Comparison of ENCODE assay signal across 13 cellular contexts in the genomic region with DNA sequence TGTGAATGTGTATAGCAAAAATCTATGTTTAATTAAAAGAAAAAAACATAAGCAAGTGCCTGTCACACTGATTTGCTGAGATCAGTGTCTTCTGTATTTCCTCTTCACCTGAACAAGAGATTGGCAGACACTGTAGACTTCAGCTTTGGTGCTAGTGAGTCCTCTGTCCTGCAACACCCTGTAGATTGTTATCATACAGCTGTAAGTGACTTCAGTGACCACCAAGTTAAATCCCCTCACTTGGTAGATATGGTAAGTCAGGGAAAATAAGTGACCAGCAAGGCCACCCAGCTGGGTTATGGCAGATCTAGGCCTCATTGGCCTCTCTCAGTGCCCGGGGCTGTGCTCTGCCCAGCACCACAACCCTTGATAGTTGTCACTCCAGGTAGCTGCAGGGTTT.
DNase-seq lines count a peak whose midpoint lies in the region; ATAC-seq and TF ChIP-seq lines count a peak whose summit lies in the region.
"Had no signal": no experiment of that assay in that cellular context is flagged by ENCODE, and none has a peak within 500 bp of the region (broad histone marks: within the 10 kb centered on the region; RNA-seq: fewer than 3 reads in every experiment).

No MANE protein-coding gene starts in this region.

- TF ChIP-seq POLR2A in gastroesophageal sphincter (IDR thresholded peaks at IDR 0.05) = no peak

- DNase-seq in GM23338 (ENCODE audit: low spot score) (no peak), activated B cell treated with CpG ODN at 0.5 μM for 24 hours (no peak), pons (ENCODE audit: low spot score) (no peak), AML-193 (lab: John Stamatoyannopoulos, UW) (no peak)
- no peak for DNase-seq in stimulated activated effector memory CD8-positive, alpha-beta T cell treated with anti-CD3 and anti-CD28 coated beads, Interleukin-12 subunit alpha, Interleukin-12 subunit beta, amount 100 ng/mL, for 72 hours (ENCODE audit: low spot score in 2 of 2)
- DNase-seq: H7; NCI-H1436 treated with DMSO at 0.1 percent for 48 hours; NK-92 treated with Interleukin-12 subunit alpha and Interleukin-12 subunit beta, amount 100 ng/mL, for 24 hours; stimulated activated CD4-positive, alpha-beta T cell treated with anti-CD3 and anti-CD28 coated beads, Interleukin-15, amount 100 ng/mL, for 24 hours had no signal

- ATAC-seq in GM23338 = peak; percentile 40; the same call in 2 of the 3 replicates
- no peak for ATAC-seq in activated B cell treated with CpG ODN at 0.5 μM for 24 hours (ENCODE audit: low read depth)
- no peak for ATAC-seq in gastroesophageal sphincter
- no peak for ATAC-seq in stimulated activated effector memory CD8-positive, alpha-beta T cell treated with anti-CD3 and anti-CD28 coated beads, Interleukin-12 subunit alpha, Interleukin-12 subunit beta, amount 100 ng/mL, for 72 hours
- ATAC-seq in HG02588 (IDR thresholded peaks at IDR 0.05; ENCODE audit: unreplicated experiment) = no peak
- ATAC-seq in HG02938 (IDR thresholded peaks at IDR 0.05; ENCODE audit: unreplicated experiment) = no peak

- H3K4me3 ChIP-seq in GM23338 (no peak overlapping the region), gastroesophageal sphincter (no peak overlapping the region)

- no peaks in the 10 kb centered on the region for H3K9me3 ChIP-seq in gastroesophageal sphincter

- POLR2A ChIA-PET in activated B cell treated with CpG ODN at 0.5 μM for 24 hours (lab: Charles Lee) = interaction anchor here (0.7 to 3.1 kb wide), 4 partner anchors 9 to 45 kb away, joined by 3 to 15 read pairs (median 6); no protein-coding TSS in a partner anchor

- peaks cover 100% of the 10 kb centered on the region for H3K79me2 ChIP-seq in GM23338 (replicated peaks; ENCODE audit: insufficient read depth)

- intact Hi-C loops in activated B cell treated with CpG ODN at 0.5 μM for 24 hours (cut with micrococcal nuclease) = loop anchor here (1.0 to 2.0 kb wide), 3 partner anchors 7 to 81 kb away; no protein-coding TSS in a partner anchor

- H3K27ac ChIP-seq in GM23338 (ENCODE audit: low read depth) = no peak overlapping the region
- H3K27ac ChIP-seq in gastroesophageal sphincter = peak overlapping the region in 3 of 4 donors; percentile 11 to 69 (median 63)

- peaks cover 61% of the 10 kb centered on the region for H3K4me1 Mint-ChIP-seq in GM23338
- H3K4me1 Mint-ChIP-seq in activated B cell treated with CpG ODN at 0.5 μM for 24 hours = peaks cover 79% of the 10 kb centered on the region
- H3K4me1 Mint-ChIP-seq in stimulated activated effector memory CD8-positive, alpha-beta T cell treated with anti-CD3 and anti-CD28 coated beads, Interleukin-12 subunit alpha, Interleukin-12 subunit beta, amount 100 ng/mL, for 72 hours = peaks cover 61% of the 10 kb centered on the region

- CTCF ChIA-PET in activated B cell treated with CpG ODN at 0.5 μM for 24 hours (lab: Charles Lee) = interaction anchor here (1.4 kb wide), 1 partner anchor 101 kb away, joined by 3 read pairs; no protein-coding TSS in a partner anchor

- H3K27me3 ChIP-seq in GM23338 (ENCODE audit: insufficient read depth) = no peaks in the 10 kb centered on the region
- no peaks in the 10 kb centered on the region for H3K27me3 ChIP-seq in gastroesophageal sphincter

- peaks cover 4% of the 10 kb centered on the region for H3K9me2 ChIP-seq in GM23338 (ENCODE audit: insufficient read depth)

- peaks cover 68% of the 10 kb centered on the region for H4K20me1 ChIP-seq in GM23338 (replicated peaks; ENCODE audit: insufficient read depth)

- no peak for TF ChIP-seq CTCF in GM23338 (conservative IDR thresholded peaks at IDR 0.05; ENCODE audit: low read depth in 2 of 2)
- no peak for TF ChIP-seq CTCF in activated B cell treated with CpG ODN at 0.5 μM for 24 hours (IDR thresholded peaks at IDR 0.05)
- TF ChIP-seq CTCF in gastroesophageal sphincter (IDR thresholded peaks at IDR 0.05) = no peak

- WGBS in gastroesophageal sphincter (ENCODE audit: low coverage in 1 of 2), 2 donors = no CpG with 5 or more reads among the region's 1 CpG

- H3K36me3 Mint-ChIP-seq in GM23338 (ENCODE audit: low read depth) = peaks cover 19% of the 10 kb centered on the region
- peaks cover 43% of the 10 kb centered on the region for H3K36me3 Mint-ChIP-seq in activated B cell treated with CpG ODN at 0.5 μM for 24 hours (ENCODE audit: low read depth)
- no peaks in the 10 kb centered on the region for H3K36me3 Mint-ChIP-seq in stimulated activated effector memory CD8-positive, alpha-beta T cell treated with anti-CD3 and anti-CD28 coated beads, Interleukin-12 subunit alpha, Interleukin-12 subunit beta, amount 100 ng/mL, for 72 hours

- H3K27me3 Mint-ChIP-seq in GM23338 (ENCODE audit: insufficient read depth, low read depth, poor library complexity) (peaks cover 5% of the 10 kb centered on the region), activated B cell treated with CpG ODN at 0.5 μM for 24 hours (no peaks in the 10 kb centered on the region)

- H3K4me2 ChIP-seq in GM23338 = no peak overlapping the region

- no peak for TF ChIP-seq EP300 in gastroesophageal sphincter (IDR thresholded peaks at IDR 0.05)

- H3K27ac Mint-ChIP-seq in GM23338 (no peak overlapping the region), activated B cell treated with CpG ODN at 0.5 μM for 24 hours (peak overlapping the region; percentile 30)
- peak overlapping the region; percentile 61 for H3K27ac Mint-ChIP-seq in stimulated activated effector memory CD8-positive, alpha-beta T cell treated with anti-CD3 and anti-CD28 coated beads, Interleukin-12 subunit alpha, Interleukin-12 subunit beta, amount 100 ng/mL, for 72 hours

- H3K4me1 ChIP-seq in GM23338 (ENCODE audit: insufficient read depth) (peaks cover 38% of the 10 kb centered on the region), gastroesophageal sphincter (peaks cover 15 to 95% (median 51%) of the 10 kb centered on the region in 3 donors)

- H3K9me3 Mint-ChIP-seq in GM23338 (no peaks in the 10 kb centered on the region), activated B cell treated with CpG ODN at 0.5 μM for 24 hours (no peaks in the 10 kb centered on the region)
- H3K9me3 Mint-ChIP-seq in stimulated activated effector memory CD8-positive, alpha-beta T cell treated with anti-CD3 and anti-CD28 coated beads, Interleukin-12 subunit alpha, Interleukin-12 subunit beta, amount 100 ng/mL, for 72 hours = no peaks in the 10 kb centered on the region
- H3K9me3 Mint-ChIP-seq: nephron had no signal

- H2AFZ ChIP-seq in GM23338 = no peak overlapping the region

- H3K36me3 ChIP-seq in GM23338 (ENCODE audit: insufficient read depth) (peaks cover 4% of the 10 kb centered on the region; the same call in 1 of the 2 replicates), gastroesophageal sphincter (peaks cover 0 to 13% of the 10 kb centered on the region in 2 donors)

- H3F3A ChIP-seq in GM23338 (replicated peaks; ENCODE audit: low read depth) = no peaks in the 10 kb centered on the region

- H3K4me3 Mint-ChIP-seq in GM23338 (no peak overlapping the region), activated B cell treated with CpG ODN at 0.5 μM for 24 hours (no peak overlapping the region)
- no peak overlapping the region for H3K4me3 Mint-ChIP-seq in stimulated activated effector memory CD8-positive, alpha-beta T cell treated with anti-CD3 and anti-CD28 coated beads, Interleukin-12 subunit alpha, Interleukin-12 subunit beta, amount 100 ng/mL, for 72 hours
- H3K4me3 Mint-ChIP-seq: nephron had no signal

TF ChIP-seq in GM23338, 12 proteins besides CTCF, POLR2A, EP300 and RAD21:
- no peak for TF ChIP-seq STAT1 (IDR thresholded peaks at IDR 0.05; ENCODE audit: unreplicated experiment)
- TF ChIP-seq, protein P1, sequence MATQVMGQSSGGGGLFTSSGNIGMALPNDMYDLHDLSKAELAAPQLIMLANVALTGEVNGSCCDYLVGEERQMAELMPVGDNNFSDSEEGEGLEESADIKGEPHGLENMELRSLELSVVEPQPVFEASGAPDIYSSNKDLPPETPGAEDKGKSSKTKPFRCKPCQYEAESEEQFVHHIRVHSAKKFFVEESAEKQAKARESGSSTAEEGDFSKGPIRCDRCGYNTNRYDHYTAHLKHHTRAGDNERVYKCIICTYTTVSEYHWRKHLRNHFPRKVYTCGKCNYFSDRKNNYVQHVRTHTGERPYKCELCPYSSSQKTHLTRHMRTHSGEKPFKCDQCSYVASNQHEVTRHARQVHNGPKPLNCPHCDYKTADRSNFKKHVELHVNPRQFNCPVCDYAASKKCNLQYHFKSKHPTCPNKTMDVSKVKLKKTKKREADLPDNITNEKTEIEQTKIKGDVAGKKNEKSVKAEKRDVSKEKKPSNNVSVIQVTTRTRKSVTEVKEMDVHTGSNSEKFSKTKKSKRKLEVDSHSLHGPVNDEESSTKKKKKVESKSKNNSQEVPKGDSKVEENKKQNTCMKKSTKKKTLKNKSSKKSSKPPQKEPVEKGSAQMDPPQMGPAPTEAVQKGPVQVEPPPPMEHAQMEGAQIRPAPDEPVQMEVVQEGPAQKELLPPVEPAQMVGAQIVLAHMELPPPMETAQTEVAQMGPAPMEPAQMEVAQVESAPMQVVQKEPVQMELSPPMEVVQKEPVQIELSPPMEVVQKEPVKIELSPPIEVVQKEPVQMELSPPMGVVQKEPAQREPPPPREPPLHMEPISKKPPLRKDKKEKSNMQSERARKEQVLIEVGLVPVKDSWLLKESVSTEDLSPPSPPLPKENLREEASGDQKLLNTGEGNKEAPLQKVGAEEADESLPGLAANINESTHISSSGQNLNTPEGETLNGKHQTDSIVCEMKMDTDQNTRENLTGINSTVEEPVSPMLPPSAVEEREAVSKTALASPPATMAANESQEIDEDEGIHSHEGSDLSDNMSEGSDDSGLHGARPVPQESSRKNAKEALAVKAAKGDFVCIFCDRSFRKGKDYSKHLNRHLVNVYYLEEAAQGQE (IDR thresholded peaks at IDR 0.05; ENCODE audit: unreplicated experiment) = no peak
- TF ChIP-seq ZNF114 (CRISPR knock-in tag; IDR thresholded peaks at IDR 0.05) = no peak
- TF ChIP-seq, protein P2, sequence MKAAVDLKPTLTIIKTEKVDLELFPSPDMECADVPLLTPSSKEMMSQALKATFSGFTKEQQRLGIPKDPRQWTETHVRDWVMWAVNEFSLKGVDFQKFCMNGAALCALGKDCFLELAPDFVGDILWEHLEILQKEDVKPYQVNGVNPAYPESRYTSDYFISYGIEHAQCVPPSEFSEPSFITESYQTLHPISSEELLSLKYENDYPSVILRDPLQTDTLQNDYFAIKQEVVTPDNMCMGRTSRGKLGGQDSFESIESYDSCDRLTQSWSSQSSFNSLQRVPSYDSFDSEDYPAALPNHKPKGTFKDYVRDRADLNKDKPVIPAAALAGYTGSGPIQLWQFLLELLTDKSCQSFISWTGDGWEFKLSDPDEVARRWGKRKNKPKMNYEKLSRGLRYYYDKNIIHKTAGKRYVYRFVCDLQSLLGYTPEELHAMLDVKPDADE (IDR thresholded peaks at IDR 0.05) = no peak
- TF ChIP-seq EZH2 (IDR thresholded peaks at IDR 0.05; ENCODE audit: low read depth, unreplicated experiment) = no peak
- TF ChIP-seq ZNF331 (CRISPR knock-in tag; IDR thresholded peaks at IDR 0.05; ENCODE audit: low read depth) = no peak
TF ChIP-seq in GM23338: peak in this region for 0.
